9 cellular contexts compared by ENCODE assay signal in genomic region chr15:85312925-85313324, GRCh38.
A peak's percentile ranks its signal among the peaks of the same experiment; 100 is the strongest.
DNase-seq lines count a peak whose midpoint lies in the region; ATAC-seq, FAIRE-seq and TF ChIP-seq lines count a peak whose summit lies in the region.
"Had no signal": no experiment of that assay in that cellular context is flagged by ENCODE, and none has a peak within 500 bp of the region (broad histone marks: within the 10 kb centered on the region; RNA-seq: fewer than 3 reads in every experiment).

No MANE protein-coding gene starts in this region.

- CTCF ChIA-PET in activated CD4-positive, alpha-beta T cell treated with anti-CD3 and anti-CD28 coated beads for 36 hours (lab: Charles Lee), result interaction anchor here (0.7 to 2.1 kb wide), 11 partner anchors 14 to 172 kb away, joined by 3 to 11 read pairs (median 3); no protein-coding TSS in a partner anchor
- CTCF ChIA-PET in activated B cell treated with CpG ODN at 0.5 μM for 24 hours (lab: Charles Lee), result interaction anchor here (1.0 to 2.9 kb wide), 9 partner anchors 10 to 101 kb away, joined by 3 to 54 read pairs (median 6); partner anchors contain the start of gene AKAP13

- FAIRE-seq in frontal cortex (lab: Jason Lieb, UNC), result no peak

- no peaks in the 10 kb centered on the region for H3K36me3 Mint-ChIP-seq in activated CD4-positive, alpha-beta T cell treated with anti-CD3 and anti-CD28 coated beads for 36 hours (ENCODE audit: low read depth)
- H3K36me3 Mint-ChIP-seq in activated B cell treated with CpG ODN at 0.5 μM for 24 hours (ENCODE audit: low read depth), result peaks cover 7% of the 10 kb centered on the region

- DNase-seq in activated CD4-positive, alpha-beta T cell treated with anti-CD3 and anti-CD28 coated beads for 36 hours, result no peak
- no peak for DNase-seq in activated CD4-positive, alpha-beta T cell treated with anti-CD3 and anti-CD28 coated beads, Interleukin-2, amount 50 U/mL, for 1 hour
- DNase-seq in activated B cell treated with CpG ODN at 0.5 μM for 24 hours, result no peak
- peak; percentile 79 for DNase-seq in retinal pigment epithelial cell (ENCODE audit: low read depth)
- no peak for DNase-seq in mucosa of gallbladder (ENCODE audit: low spot score)
- no peak for DNase-seq in frontal cortex (ENCODE audit: low spot score in 2 of 2)
- DNase-seq in NCI-H1417 (lab: John Stamatoyannopoulos, UW), result no peak
- DNase-seq: NCI-H2081 had no signal

- H3K4me1 Mint-ChIP-seq in activated CD4-positive, alpha-beta T cell treated with anti-CD3 and anti-CD28 coated beads for 36 hours, result peaks cover 57% of the 10 kb centered on the region
- peaks cover 96% of the 10 kb centered on the region for H3K4me1 Mint-ChIP-seq in activated B cell treated with CpG ODN at 0.5 μM for 24 hours

- intact Hi-C loops in activated CD4-positive, alpha-beta T cell treated with anti-CD3 and anti-CD28 coated beads for 36 hours (cut with DNase I, micrococcal nuclease), result loop anchor here in 1 of 2 experiments (10.0 kb wide), 1 partner anchor 272 kb away; no protein-coding TSS in a partner anchor
- intact Hi-C loops in activated B cell treated with CpG ODN at 0.5 μM for 24 hours (cut with micrococcal nuclease), result loop anchor here (1.0 to 5.0 kb wide), 6 partner anchors 16 to 379 kb away; no protein-coding TSS in a partner anchor

- H3K9me3 Mint-ChIP-seq in activated CD4-positive, alpha-beta T cell treated with anti-CD3 and anti-CD28 coated beads for 36 hours (ENCODE audit: low read depth), result no peaks in the 10 kb centered on the region
- H3K9me3 Mint-ChIP-seq in activated B cell treated with CpG ODN at 0.5 μM for 24 hours, result no peaks in the 10 kb centered on the region

- TF ChIP-seq CTCF in activated B cell treated with CpG ODN at 0.5 μM for 24 hours (IDR thresholded peaks at IDR 0.05) (no peak), retinal pigment epithelial cell (conservative IDR thresholded peaks at IDR 0.05; ENCODE audit: low read depth, low read length) (peak; percentile 53)

- H3K4me3 Mint-ChIP-seq in activated CD4-positive, alpha-beta T cell treated with anti-CD3 and anti-CD28 coated beads for 36 hours, result no peak overlapping the region
- peak overlapping the region; percentile 87 for H3K4me3 Mint-ChIP-seq in activated B cell treated with CpG ODN at 0.5 μM for 24 hours

- H3K27ac Mint-ChIP-seq in activated CD4-positive, alpha-beta T cell treated with anti-CD3 and anti-CD28 coated beads for 36 hours, result peak overlapping the region; percentile 3
- H3K27ac Mint-ChIP-seq in activated B cell treated with CpG ODN at 0.5 μM for 24 hours, result peak overlapping the region; percentile 99

- H3K27me3 Mint-ChIP-seq in activated CD4-positive, alpha-beta T cell treated with anti-CD3 and anti-CD28 coated beads for 36 hours, result no peaks in the 10 kb centered on the region
- no peaks in the 10 kb centered on the region for H3K27me3 Mint-ChIP-seq in activated B cell treated with CpG ODN at 0.5 μM for 24 hours

- POLR2A ChIA-PET in activated CD4-positive, alpha-beta T cell treated with anti-CD3 and anti-CD28 coated beads for 36 hours (lab: Charles Lee), result interaction anchor here (0.5 kb wide), 1 partner anchor 113 kb away, joined by 6 read pairs; no protein-coding TSS in a partner anchor
- POLR2A ChIA-PET in activated B cell treated with CpG ODN at 0.5 μM for 24 hours (lab: Charles Lee), result interaction anchor here (0.5 to 10.0 kb wide), 21 partner anchors 10 to 394 kb away, joined by 3 to 409 read pairs (median 6); partner anchors contain the start of gene AKAP13

- no peak for ATAC-seq in activated CD4-positive, alpha-beta T cell treated with anti-CD3 and anti-CD28 coated beads for 36 hours
- peak; percentile 22 for ATAC-seq in HG02938 (IDR thresholded peaks at IDR 0.05; ENCODE audit: unreplicated experiment)
- peak; percentile 25 for ATAC-seq in activated B cell treated with CpG ODN at 0.5 μM for 24 hours (ENCODE audit: low read depth)

- H3K4me3 ChIP-seq in retinal pigment epithelial cell (ENCODE audit: low read length), result peak overlapping the region; percentile 46
